In the genomic region with DNA sequence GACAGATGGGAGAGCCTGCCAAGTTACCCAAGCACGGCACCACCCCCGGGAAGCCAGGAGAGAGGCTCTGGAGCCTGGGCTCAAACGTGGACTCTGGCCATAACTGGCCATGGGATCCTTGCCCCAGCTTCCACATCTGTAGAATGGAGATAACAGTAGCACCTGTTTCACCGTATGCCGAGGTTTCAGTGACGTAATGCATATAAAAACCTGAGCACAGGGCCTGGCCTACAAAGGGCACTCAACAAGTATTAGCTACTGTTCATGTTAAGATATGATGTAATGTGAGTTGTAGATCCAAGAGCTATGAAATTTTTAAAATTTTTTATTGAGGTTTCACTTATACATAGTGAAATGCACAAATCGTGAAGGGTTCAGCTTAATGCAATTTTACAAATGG, we compare ENCODE assay signal across 28 cellular contexts.
"Had no signal": no experiment of that assay in that cellular context is flagged by ENCODE, and none has a peak within 500 bp of the region (broad histone marks: within the 10 kb centered on the region; RNA-seq: fewer than 3 reads in every experiment).

No MANE protein-coding gene starts in this region.

- H3K79me2 ChIP-seq: hepatocyte had no signal

- ATAC-seq: effector memory CD8-positive, alpha-beta T cell; esophagus mucosa; gastroesophageal sphincter; left colon; left lobe of liver; lower lobe of right lung; mucosa of descending colon had no signal

- FAIRE-seq: endometrium, kidney had no signal

- H3K36me3 ChIP-seq: colonic mucosa, esophagus squamous epithelium, gastroesophageal sphincter, heart left ventricle, left ventricle myocardium inferior, lower lobe of right lung had no signal

- H2AFZ ChIP-seq: hepatocyte had no signal

- H3K27ac ChIP-seq: colonic mucosa, epithelial cell of prostate, esophagus squamous epithelium, gastroesophageal sphincter, heart left ventricle, hepatocyte, left ventricle myocardium inferior, lower lobe of right lung had no signal

- H3K4me2 ChIP-seq: hepatocyte had no signal

- H3K4me1 ChIP-seq: colonic mucosa, esophagus squamous epithelium, gastroesophageal sphincter, heart left ventricle, left ventricle myocardium inferior, lower lobe of right lung had no signal

- H3K4me1 Mint-ChIP-seq: immature natural killer cell had no signal

- DNase-seq: colonic mucosa; cortex of kidney; effector CD8-positive, alpha-beta T cell; effector memory CD8-positive, alpha-beta T cell; endodermal cell; erythroblast; esophagus squamous epithelium; foreskin fibroblast; foreskin melanocyte; heart left ventricle; hypothalamus; immature natural killer cell; islet precursor cell; kidney; kidney glomerular epithelial cell; left colon; left ventricle myocardium inferior; lower lobe of right lung; mesenchymal stem cell; mucosa of descending colon had no signal

- H3K9me3 Mint-ChIP-seq: dendritic cell treated with granulocyte-macrophage colony-stimulating factor and Interleukin-4, amounts not matched to agents 40 ng/mL and 50 ng/mL, for 4 days; effector memory CD8-positive, alpha-beta T cell; immature natural killer cell; mesothelial cell of epicardium had no signal

- H3K9me3 ChIP-seq: colonic mucosa, esophagus squamous epithelium, heart left ventricle, lower lobe of right lung, mucosa of descending colon had no signal

- H3K27ac Mint-ChIP-seq: dendritic cell treated with granulocyte-macrophage colony-stimulating factor and Interleukin-4, amounts not matched to agents 40 ng/mL and 50 ng/mL, for 4 days; effector memory CD8-positive, alpha-beta T cell; endodermal cell; immature natural killer cell; mesothelial cell of epicardium had no signal

- H3K36me3 Mint-ChIP-seq: immature natural killer cell, mesothelial cell of epicardium had no signal

- H3K4me3 ChIP-seq: colonic mucosa, esophagus squamous epithelium, gastroesophageal sphincter, heart left ventricle, hepatocyte, left ventricle myocardium inferior, lower lobe of right lung, mucosa of descending colon had no signal

- H3K4me3 Mint-ChIP-seq: dendritic cell treated with granulocyte-macrophage colony-stimulating factor and Interleukin-4, amounts not matched to agents 40 ng/mL and 50 ng/mL, for 4 days; effector memory CD8-positive, alpha-beta T cell; endodermal cell; immature natural killer cell; mesothelial cell of epicardium had no signal

- H3K27me3 ChIP-seq: colonic mucosa had no signal
